ENCODE assay signal across 22 cellular contexts in genomic region chr9:70293214-70293613, GRCh38. TPM values are rescaled to one million over a fixed set of nuclear protein-coding genes. Genes with fewer than 3 reads are reported as not detected.
DNase-seq lines count a peak whose midpoint lies in the region; ATAC-seq and TF ChIP-seq lines count a peak whose summit lies in the region.
"Had no signal": no experiment of that assay in that cellular context is flagged by ENCODE, and none has a peak within 500 bp of the region (broad histone marks: within the 10 kb centered on the region; RNA-seq: fewer than 3 reads in every experiment).

No MANE protein-coding gene starts in this region.

- H3K9me3 ChIP-seq in T-helper 17 cell (ENCODE audit: control insufficient read depth, low read length, poor library complexity, severe bottlenecking): peaks cover 3% of the 10 kb centered on the region
- H3K9me3 ChIP-seq: BE2C had no signal

- H3K36me3 Mint-ChIP-seq in activated T-cell treated with anti-CD3 and anti-CD28 coated beads, Interleukin-2, amount 50 U/mL, for 72 hours (ENCODE audit: insufficient read depth in 2 of 2): peaks cover 17 to 51% of the 10 kb centered on the region in 2 donors
- H3K36me3 Mint-ChIP-seq in activated T-cell treated with anti-CD3 and anti-CD28 coated beads, Interleukin-2, amount 50 U/mL, for 24 hours (ENCODE audit: low read depth): peaks cover 88% of the 10 kb centered on the region
- peaks cover 17% of the 10 kb centered on the region for H3K36me3 Mint-ChIP-seq in T-helper 17 cell (ENCODE audit: low read depth)
- H3K36me3 Mint-ChIP-seq in glutamatergic neuron (ENCODE audit: unreplicated experiment): peaks cover 18% of the 10 kb centered on the region

- no peak overlapping the region for H3K4me3 Mint-ChIP-seq in activated T-cell treated with anti-CD3 and anti-CD28 coated beads, Interleukin-2, amount 50 U/mL, for 72 hours
- no peak overlapping the region for H3K4me3 Mint-ChIP-seq in activated T-cell treated with anti-CD3 and anti-CD28 coated beads, Interleukin-2, amount 50 U/mL, for 24 hours
- no peak overlapping the region for H3K4me3 Mint-ChIP-seq in T-helper 17 cell
- H3K4me3 Mint-ChIP-seq in glutamatergic neuron (ENCODE audit: unreplicated experiment): peak overlapping the region; percentile 0
- H3K4me3 Mint-ChIP-seq: CD14-positive monocyte; CD4-positive, alpha-beta memory T cell; CD4-positive, CD25-positive, alpha-beta regulatory T cell had no signal

- no peaks in the 10 kb centered on the region for H3K27me3 Mint-ChIP-seq in activated T-cell treated with anti-CD3 and anti-CD28 coated beads, Interleukin-2, amount 50 U/mL, for 72 hours (ENCODE audit: low read depth)
- H3K27me3 Mint-ChIP-seq in activated T-cell treated with anti-CD3 and anti-CD28 coated beads, Interleukin-2, amount 50 U/mL, for 24 hours: no peaks in the 10 kb centered on the region
- H3K27me3 Mint-ChIP-seq in T-helper 17 cell (no peaks in the 10 kb centered on the region), glutamatergic neuron (ENCODE audit: unreplicated experiment) (no peaks in the 10 kb centered on the region)
- H3K27me3 Mint-ChIP-seq: CD4-positive, alpha-beta memory T cell; CD4-positive, CD25-positive, alpha-beta regulatory T cell; CD8-positive, alpha-beta memory T cell had no signal

- no peak for TF ChIP-seq CTCF in glutamatergic neuron (IDR thresholded peaks at IDR 0.05; ENCODE audit: partially characterized antibody, unreplicated experiment)

- peaks cover 13% of the 10 kb centered on the region for H3K4me1 Mint-ChIP-seq in activated T-cell treated with anti-CD3 and anti-CD28 coated beads, Interleukin-2, amount 50 U/mL, for 72 hours (ENCODE audit: low read depth)
- H3K4me1 Mint-ChIP-seq in activated T-cell treated with anti-CD3 and anti-CD28 coated beads, Interleukin-2, amount 50 U/mL, for 24 hours (ENCODE audit: low read depth): peaks cover 14% of the 10 kb centered on the region
- H3K4me1 Mint-ChIP-seq in T-helper 17 cell: peaks cover 5% of the 10 kb centered on the region
- H3K4me1 Mint-ChIP-seq in glutamatergic neuron (ENCODE audit: low read depth, unreplicated experiment): peaks cover 13% of the 10 kb centered on the region
- H3K4me1 Mint-ChIP-seq: CD14-positive monocyte had no signal

- DNase-seq in activated T-cell treated with anti-CD3 and anti-CD28 coated beads, Interleukin-2, amount 50 U/mL, for 72 hours: no peak
- no peak for DNase-seq in activated T-cell treated with anti-CD3 and anti-CD28 coated beads, Interleukin-2, amount 50 U/mL, for 24 hours
- DNase-seq in T-helper 17 cell: no peak
- DNase-seq in glutamatergic neuron: no peak
- no peak for DNase-seq in medulla oblongata (ENCODE audit: extremely low spot score)
- DNase-seq: 8988T; ACHN; BE2C; C1 segment of cervical spinal cord; CD4-positive, alpha-beta memory T cell; CD4-positive, CD25-positive, alpha-beta regulatory T cell; CD8-positive, alpha-beta memory T cell; COR-L47; DMS 273 treated with DMSO at 0.1 percent for 48 hours; DMS153; DMS53; DMS79; DND-41; EL; GDM1 had no signal

- peak overlapping the region; percentile 69 for H3K27ac Mint-ChIP-seq in activated T-cell treated with anti-CD3 and anti-CD28 coated beads, Interleukin-2, amount 50 U/mL, for 72 hours
- no peak overlapping the region for H3K27ac Mint-ChIP-seq in activated T-cell treated with anti-CD3 and anti-CD28 coated beads, Interleukin-2, amount 50 U/mL, for 24 hours
- H3K27ac Mint-ChIP-seq in T-helper 17 cell (peak overlapping the region; percentile 1), glutamatergic neuron (ENCODE audit: unreplicated experiment) (no peak overlapping the region)
- H3K27ac Mint-ChIP-seq: CD14-positive monocyte; CD4-positive, alpha-beta memory T cell; CD4-positive, CD25-positive, alpha-beta regulatory T cell had no signal

- peaks cover 2% of the 10 kb centered on the region in 2 donors for H3K9me3 Mint-ChIP-seq in activated T-cell treated with anti-CD3 and anti-CD28 coated beads, Interleukin-2, amount 50 U/mL, for 72 hours
- H3K9me3 Mint-ChIP-seq in activated T-cell treated with anti-CD3 and anti-CD28 coated beads, Interleukin-2, amount 50 U/mL, for 24 hours: peaks cover 6% of the 10 kb centered on the region
- peaks cover 12% of the 10 kb centered on the region for H3K9me3 Mint-ChIP-seq in glutamatergic neuron (ENCODE audit: unreplicated experiment)
- H3K9me3 Mint-ChIP-seq: CD8-positive, alpha-beta memory T cell had no signal

- no peak for ATAC-seq in activated T-cell treated with anti-CD3 and anti-CD28 coated beads, Interleukin-2, amount 50 U/mL, for 72 hours (replicated peaks in 1 of 2)
- ATAC-seq in T-helper 17 cell: no peak
- ATAC-seq: GM12878 had no signal

RNA-seq across cellular contexts. Expression of gene SMC5, which starts 34.4 kb away (rescaled TPM):
- 10 to 100 TPM; 33.9 to 38.6 TPM for total RNA-seq in activated T-cell treated with anti-CD3 and anti-CD28 coated beads, Interleukin-2, amount 50 U/mL, for 72 hours
- total RNA-seq in T-helper 17 cell (10 to 100 TPM; 26.5 to 31.1 TPM), glutamatergic neuron (ENCODE audit: unreplicated experiment) (16.5 TPM)

Comparison
In these comparisons a context has a peak if more than half of its experiments do, and no peak if none do; other contexts are left out.
1. H3K27ac Mint-ChIP-seq: peak in activated T-cell treated with anti-CD3 and anti-CD28 coated beads, Interleukin-2, amount 50 U/mL, for 72 hours (single experiment) and T-helper 17 cell (single experiment); none in activated T-cell treated with anti-CD3 and anti-CD28 coated beads, Interleukin-2, amount 50 U/mL, for 24 hours (single experiment) and glutamatergic neuron (single experiment).